8 cellular contexts compared by ENCODE assay signal in genomic region chr11:62324738-62325556, GRCh38. TPM values are rescaled to one million over a fixed set of nuclear protein-coding genes. Genes with fewer than 3 reads are reported as not detected.
DNase-seq lines count a peak whose midpoint lies in the region; ATAC-seq, FAIRE-seq and TF ChIP-seq lines count a peak whose summit lies in the region.

No MANE protein-coding gene starts in this region.

- H3K4me1 ChIP-seq in body of pancreas, result no peaks in the 10 kb centered on the region

- H3K27me3 Mint-ChIP-seq in T-helper 17 cell, result peaks cover 57% of the 10 kb centered on the region

- intact Hi-C loops in body of pancreas (cut with DNase I), result no loop called here

- no peak for TF ChIP-seq POLR2A in body of pancreas (IDR thresholded peaks at IDR 0.05)

- peak; percentile 89 for TF ChIP-seq RAD21 in Ishikawa (IDR thresholded peaks at IDR 0.05; ENCODE audit: low read depth)

- H3K4me1 Mint-ChIP-seq in T-helper 17 cell, result no peaks in the 10 kb centered on the region
- peaks cover 5% of the 10 kb centered on the region for H3K4me1 Mint-ChIP-seq in stimulated activated effector memory CD8-positive, alpha-beta T cell treated with anti-CD3 and anti-CD28 coated beads, Interleukin-12 subunit alpha, Interleukin-12 subunit beta, amount 100 ng/mL, for 72 hours

- DNase-seq in D721Med (ENCODE audit: insufficient read length, low spot score) (no peak), T-helper 17 cell (peak in 2 of 3 donors; percentile 26 to 60), body of pancreas (peak in 3 of 4 donors; percentile 48 to 59 (median 58)), left kidney (ENCODE audit: low read depth, low spot score) (peak; percentile 79), DMS114 treated with DMSO at 0.1 percent for 48 hours (lab: John Stamatoyannopoulos, UW; ENCODE audit: unreplicated experiment) (no peak)
- peak; percentile 35 to 88 for DNase-seq in stimulated activated effector memory CD8-positive, alpha-beta T cell treated with anti-CD3 and anti-CD28 coated beads, Interleukin-12 subunit alpha, Interleukin-12 subunit beta, amount 100 ng/mL, for 72 hours (ENCODE audit: low spot score in 2 of 2)

- 35 to 39% methylated on average over 9 to 17 of the region's 17 CpGs for WGBS in body of pancreas, 2 donors

- no peak overlapping the region for H3K27ac Mint-ChIP-seq in T-helper 17 cell
- no peak overlapping the region for H3K27ac Mint-ChIP-seq in stimulated activated effector memory CD8-positive, alpha-beta T cell treated with anti-CD3 and anti-CD28 coated beads, Interleukin-12 subunit alpha, Interleukin-12 subunit beta, amount 100 ng/mL, for 72 hours

- H3K9me3 ChIP-seq in T-helper 17 cell (ENCODE audit: control insufficient read depth, low read length, poor library complexity, severe bottlenecking) (no peaks in the 10 kb centered on the region), body of pancreas (no peaks in the 10 kb centered on the region)

- FAIRE-seq in D721Med (lab: Jason Lieb, UNC), result no peak

- H3K36me3 ChIP-seq in body of pancreas (replicated peaks in 1 of 2; ENCODE audit: insufficient read depth in 1 of 2, low read depth in 2 of 2), result no peaks in the 10 kb centered on the region

- H3K4me3 Mint-ChIP-seq in T-helper 17 cell, result no peak overlapping the region
- H3K4me3 Mint-ChIP-seq in stimulated activated effector memory CD8-positive, alpha-beta T cell treated with anti-CD3 and anti-CD28 coated beads, Interleukin-12 subunit alpha, Interleukin-12 subunit beta, amount 100 ng/mL, for 72 hours, result no peak overlapping the region

- TF ChIP-seq CTCF in D721Med (IDR thresholded peaks at IDR 0.05; ENCODE audit: insufficient read depth, missing control alignments) (peak; percentile 52), body of pancreas (IDR thresholded peaks at IDR 0.05) (peak in 6 of 7 experiments; percentile 19 to 70 (median 58))

- H3K9me3 Mint-ChIP-seq in stimulated activated effector memory CD8-positive, alpha-beta T cell treated with anti-CD3 and anti-CD28 coated beads, Interleukin-12 subunit alpha, Interleukin-12 subunit beta, amount 100 ng/mL, for 72 hours, result no peaks in the 10 kb centered on the region

- no peaks in the 10 kb centered on the region for H3K27me3 ChIP-seq in body of pancreas

- TF ChIP-seq EP300 in Ishikawa (IDR thresholded peaks at IDR 0.05; ENCODE audit: borderline replicate concordance), result no peak

- peaks cover 6% of the 10 kb centered on the region for H3K36me3 Mint-ChIP-seq in T-helper 17 cell (ENCODE audit: low read depth)
- H3K36me3 Mint-ChIP-seq in stimulated activated effector memory CD8-positive, alpha-beta T cell treated with anti-CD3 and anti-CD28 coated beads, Interleukin-12 subunit alpha, Interleukin-12 subunit beta, amount 100 ng/mL, for 72 hours, result no peaks in the 10 kb centered on the region

- H3K27ac ChIP-seq in body of pancreas, result peak overlapping the region in 3 of 4 donors; percentile 52 to 70 (median 65)

- ATAC-seq in T-helper 17 cell (peak; percentile 85), body of pancreas (peak; percentile 50), GM21360 (IDR thresholded peaks at IDR 0.05; ENCODE audit: unreplicated experiment) (no peak)
- ATAC-seq in stimulated activated effector memory CD8-positive, alpha-beta T cell treated with anti-CD3 and anti-CD28 coated beads, Interleukin-12 subunit alpha, Interleukin-12 subunit beta, amount 100 ng/mL, for 72 hours, result peak; percentile 81

- no peak overlapping the region for H3K4me3 ChIP-seq in body of pancreas

TF ChIP-seq in Ishikawa, 13 proteins besides CTCF, POLR2A, EP300 and RAD21:
- TF ChIP-seq YY1 (IDR thresholded peaks at IDR 0.05; ENCODE audit: low read depth), result no peak
- TF ChIP-seq CEBPB (IDR thresholded peaks at IDR 0.05), result no peak
- TF ChIP-seq ZBTB7A (IDR thresholded peaks at IDR 0.05; ENCODE audit: low read depth), result no peak
- no peak for TF ChIP-seq NFIC (IDR thresholded peaks at IDR 0.05)
- no peak for TF ChIP-seq TCF12 (IDR thresholded peaks at IDR 0.05; ENCODE audit: low read depth)
- no peak for TF ChIP-seq USF1 (IDR thresholded peaks at IDR 0.05)
- no peak for TF ChIP-seq CREB1 (IDR thresholded peaks at IDR 0.05; ENCODE audit: low read depth)
- TF ChIP-seq EGR1 (IDR thresholded peaks at IDR 0.05), result no peak
- no peak for TF ChIP-seq TEAD4 (IDR thresholded peaks at IDR 0.05)
- TF ChIP-seq FOXM1 (IDR thresholded peaks at IDR 0.05; ENCODE audit: borderline replicate concordance, low read depth), result no peak
- TF ChIP-seq REST (IDR thresholded peaks at IDR 0.05; ENCODE audit: low read depth), result no peak
- TF ChIP-seq MAX (IDR thresholded peaks at IDR 0.05), result no peak
- TF ChIP-seq TAF1 (IDR thresholded peaks at IDR 0.05; ENCODE audit: low read depth), result no peak

RNA-seq across cellular contexts. Expression of gene ASRGL1, which starts 12.3 kb away (rescaled TPM):
- total RNA-seq in T-helper 17 cell (under 1 TPM; 0.75 to 0.89 TPM), body of pancreas (10 to 100 TPM; 15.3 to 69.5 TPM)

RNA-seq across cellular contexts. Expression of gene SCGB1D4, which starts 26.1 kb away (rescaled TPM):
- not detected for total RNA-seq in T-helper 17 cell
- total RNA-seq in body of pancreas, result not detected

RNA-seq across cellular contexts. Expression of gene SCGB2A2, which starts 55.0 kb away (rescaled TPM):
- not detected for total RNA-seq in T-helper 17 cell
- total RNA-seq in body of pancreas, result not detected

Comparison
In these comparisons a context has a peak if more than half of its experiments do, and no peak if none do; other contexts are left out.
1. DNase-seq: peak in T-helper 17 cell (2 of 3), body of pancreas (3 of 4), left kidney (single experiment) and stimulated activated effector memory CD8-positive, alpha-beta T cell treated with anti-CD3 and anti-CD28 coated beads, Interleukin-12 subunit alpha, Interleukin-12 subunit beta, amount 100 ng/mL, for 72 hours (2 of 2); none in D721Med (single experiment) and DMS114 treated with DMSO at 0.1 percent for 48 hours (single experiment).
2. RNA of gene ASRGL1, which starts 12.3 kb away (total RNA-seq): 15.3 to 69.5 TPM in body of pancreas; 0.75 to 0.89 TPM in T-helper 17 cell; every median in the first group is over 4 times any median in the second.